1 cellular context compared by ENCODE assay signal in the genomic region with DNA sequence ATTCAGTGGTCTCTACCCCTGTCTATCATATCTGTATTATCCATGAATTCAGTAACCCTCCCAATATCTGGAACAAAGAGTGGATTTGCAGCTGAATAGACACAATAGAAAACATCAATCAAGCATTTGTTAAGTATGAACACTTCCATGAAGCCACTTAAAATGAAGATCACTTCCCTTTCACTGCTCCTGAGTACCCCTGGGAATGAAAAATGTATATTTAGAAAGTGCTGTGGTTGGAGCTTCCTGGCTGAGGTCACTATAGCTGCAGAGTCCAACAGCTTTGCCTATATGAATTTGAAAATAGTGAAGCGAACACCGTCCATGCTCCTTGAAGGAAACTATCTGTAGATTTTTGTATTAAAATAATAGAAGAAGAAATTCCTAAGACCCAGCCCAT.
TF ChIP-seq lines count a peak whose summit lies in the region.

No MANE protein-coding gene starts in this region.

TF ChIP-seq in WTC11, 78 proteins besides CTCF, POLR2A, EP300 and RAD21 (continued from another document):
- TF ChIP-seq, protein P1, sequence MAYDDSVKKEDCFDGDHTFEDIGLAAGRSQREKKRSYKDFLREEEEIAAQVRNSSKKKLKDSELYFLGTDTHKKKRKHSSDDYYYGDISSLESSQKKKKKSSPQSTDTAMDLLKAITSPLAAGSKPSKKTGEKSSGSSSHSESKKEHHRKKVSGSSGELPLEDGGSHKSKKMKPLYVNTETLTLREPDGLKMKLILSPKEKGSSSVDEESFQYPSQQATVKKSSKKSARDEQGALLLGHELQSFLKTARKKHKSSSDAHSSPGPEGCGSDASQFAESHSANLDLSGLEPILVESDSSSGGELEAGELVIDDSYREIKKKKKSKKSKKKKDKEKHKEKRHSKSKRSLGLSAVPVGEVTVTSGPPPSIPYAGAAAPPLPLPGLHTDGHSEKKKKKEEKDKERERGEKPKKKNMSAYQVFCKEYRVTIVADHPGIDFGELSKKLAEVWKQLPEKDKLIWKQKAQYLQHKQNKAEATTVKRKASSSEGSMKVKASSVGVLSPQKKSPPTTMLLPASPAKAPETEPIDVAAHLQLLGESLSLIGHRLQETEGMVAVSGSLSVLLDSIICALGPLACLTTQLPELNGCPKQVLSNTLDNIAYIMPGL (CRISPR knock-in tag; IDR thresholded peaks at IDR 0.05) = no peak
- TF ChIP-seq EMX1 (CRISPR knock-in tag; IDR thresholded peaks at IDR 0.05) (no peak), SMAD3 (CRISPR knock-in tag; IDR thresholded peaks at IDR 0.05; ENCODE audit: borderline replicate concordance) (no peak), IRF2 (CRISPR knock-in tag; IDR thresholded peaks at IDR 0.05; ENCODE audit: borderline replicate concordance, low read depth) (no peak)
- TF ChIP-seq, protein P2, sequence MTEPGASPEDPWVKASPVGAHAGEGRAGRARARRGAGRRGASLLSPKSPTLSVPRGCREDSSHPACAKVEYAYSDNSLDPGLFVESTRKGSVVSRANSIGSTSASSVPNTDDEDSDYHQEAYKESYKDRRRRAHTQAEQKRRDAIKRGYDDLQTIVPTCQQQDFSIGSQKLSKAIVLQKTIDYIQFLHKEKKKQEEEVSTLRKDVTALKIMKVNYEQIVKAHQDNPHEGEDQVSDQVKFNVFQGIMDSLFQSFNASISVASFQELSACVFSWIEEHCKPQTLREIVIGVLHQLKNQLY (CRISPR knock-in tag; IDR thresholded peaks at IDR 0.05) = no peak
- TF ChIP-seq, protein P3, sequence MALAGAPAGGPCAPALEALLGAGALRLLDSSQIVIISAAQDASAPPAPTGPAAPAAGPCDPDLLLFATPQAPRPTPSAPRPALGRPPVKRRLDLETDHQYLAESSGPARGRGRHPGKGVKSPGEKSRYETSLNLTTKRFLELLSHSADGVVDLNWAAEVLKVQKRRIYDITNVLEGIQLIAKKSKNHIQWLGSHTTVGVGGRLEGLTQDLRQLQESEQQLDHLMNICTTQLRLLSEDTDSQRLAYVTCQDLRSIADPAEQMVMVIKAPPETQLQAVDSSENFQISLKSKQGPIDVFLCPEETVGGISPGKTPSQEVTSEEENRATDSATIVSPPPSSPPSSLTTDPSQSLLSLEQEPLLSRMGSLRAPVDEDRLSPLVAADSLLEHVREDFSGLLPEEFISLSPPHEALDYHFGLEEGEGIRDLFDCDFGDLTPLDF (CRISPR knock-in tag; IDR thresholded peaks at IDR 0.05) = no peak
